35 cellular contexts compared by ENCODE assay signal in the genomic region with DNA sequence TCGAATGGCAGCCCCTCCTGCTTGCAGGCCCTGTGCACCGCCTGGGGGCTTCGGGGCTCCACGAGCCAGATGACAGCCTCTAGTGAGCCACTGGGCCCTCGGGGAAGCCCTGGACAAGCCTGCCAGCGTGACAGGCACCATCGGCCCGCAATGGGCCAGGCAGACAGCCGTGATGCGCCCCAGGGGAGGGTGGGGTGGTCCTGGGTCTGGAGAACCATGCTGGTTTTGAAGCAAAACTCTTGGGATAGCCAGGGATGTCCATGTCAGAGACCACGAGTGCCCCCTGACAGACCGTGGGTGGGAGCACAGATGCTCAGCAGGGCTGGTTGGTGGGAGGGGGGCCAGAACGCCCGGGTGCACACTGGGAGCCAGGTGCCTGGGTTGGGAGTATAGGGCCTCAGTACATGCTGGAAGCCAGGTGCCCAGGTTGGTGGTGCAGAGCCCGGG.
"Had no signal": no experiment of that assay in that cellular context is flagged by ENCODE, and none has a peak within 500 bp of the region (broad histone marks: within the 10 kb centered on the region; RNA-seq: fewer than 3 reads in every experiment).

No MANE protein-coding gene starts in this region.

- DNase-seq: activated B cell treated with CpG ODN at 0.5 μM for 24 hours; activated CD4-positive, alpha-beta memory T cell treated with anti-CD3 and anti-CD28 coated beads for 36 hours; activated CD4-positive, alpha-beta T cell treated with anti-CD3 and anti-CD28 coated beads for 36 hours; activated CD4-positive, alpha-beta T cell treated with anti-CD3 and anti-CD28 coated beads, Interleukin-2, amount 10 ng/mL, durations not matched to agents 24 days and 14 days; activated CD4-positive, CD25-positive, alpha-beta regulatory T cell treated with anti-CD3 and anti-CD28 coated beads, Interleukin-2, amount 50 U/mL, for 72 hours; activated CD8-positive, alpha-beta memory T cell treated with anti-CD3 and anti-CD28 coated beads, Interleukin-2, amount 10 ng/mL, durations not matched to agents 7 days and 5 days; activated CD8-positive, alpha-beta memory T cell treated with anti-CD3 and anti-CD28 coated beads, Interleukin-2, amount 50 U/mL, for 4 hours; activated CD8-positive, alpha-beta T cell treated with anti-CD3 and anti-CD28 coated beads, Interleukin-2, amount 10 ng/mL, durations not matched to agents 7 days and 5 days; activated effector memory CD4-positive, alpha-beta T cell treated with anti-CD3 and anti-CD28 coated beads, Interleukin-2, amount 50 U/mL, for 16 hours; activated naive CD4-positive, alpha-beta T cell treated with anti-CD3 and anti-CD28 coated beads for 36 hours; activated naive CD8-positive, alpha-beta T cell treated with anti-CD3 and anti-CD28 coated beads for 36 hours; activated naive CD8-positive, alpha-beta T cell treated with anti-CD3 and anti-CD28 coated beads, Interleukin-2, amount 50 U/mL, for 24 hours; activated T-cell treated with anti-CD3 and anti-CD28 coated beads, Interleukin-2, amount 50 U/mL, for 1 hour; activated T-cell treated with anti-CD3 and anti-CD28 coated beads, Interleukin-2, amount 50 U/mL, for 48 hours; adrenal gland; amygdala; aorta; body of pancreas; caudate nucleus; cerebellar nuclear complex; colonic mucosa; effector CD8-positive, alpha-beta T cell; foreskin fibroblast; heart left ventricle; T-helper 1 cell; T-helper 17 cell; T1000; WERI-Rb-1 had no signal

- H3K36me3 Mint-ChIP-seq: activated CD4-positive, alpha-beta memory T cell treated with anti-CD3 and anti-CD28 coated beads for 36 hours; activated naive CD4-positive, alpha-beta T cell treated with anti-CD3 and anti-CD28 coated beads, Interleukin-2, amount 50 U/mL, for 24 hours had no signal

- ATAC-seq: activated CD4-positive, alpha-beta T cell treated with anti-CD3 and anti-CD28 coated beads for 36 hours; activated CD8-positive, alpha-beta memory T cell treated with anti-CD3 and anti-CD28 coated beads, Interleukin-2, amount 10 ng/mL, durations not matched to agents 7 days and 5 days; activated CD8-positive, alpha-beta T cell treated with anti-CD3 and anti-CD28 coated beads, Interleukin-2, amount 10 ng/mL, durations not matched to agents 7 days and 5 days; activated naive CD8-positive, alpha-beta T cell treated with anti-CD3 and anti-CD28 coated beads, Interleukin-2, amount 50 U/mL, for 24 hours; body of pancreas; heart left ventricle; T-helper 17 cell had no signal

- H3K27me3 Mint-ChIP-seq: activated B cell treated with CpG ODN at 0.5 μM for 24 hours; activated CD4-positive, alpha-beta memory T cell treated with anti-CD3 and anti-CD28 coated beads for 36 hours; activated CD4-positive, alpha-beta T cell treated with anti-CD3 and anti-CD28 coated beads for 36 hours; activated CD4-positive, alpha-beta T cell treated with anti-CD3 and anti-CD28 coated beads, Interleukin-2, amount 10 ng/mL, durations not matched to agents 24 days and 14 days; activated CD8-positive, alpha-beta memory T cell treated with anti-CD3 and anti-CD28 coated beads, Interleukin-2, amount 10 ng/mL, durations not matched to agents 7 days and 5 days; activated naive CD4-positive, alpha-beta T cell treated with anti-CD3 and anti-CD28 coated beads, Interleukin-2, amount 50 U/mL, for 24 hours; activated naive CD8-positive, alpha-beta T cell treated with anti-CD3 and anti-CD28 coated beads for 36 hours; activated naive CD8-positive, alpha-beta T cell treated with anti-CD3 and anti-CD28 coated beads, Interleukin-2, amount 50 U/mL, for 24 hours; T-helper 17 cell had no signal

- H3K4me3 ChIP-seq: adrenal gland, body of pancreas, colonic mucosa, heart left ventricle had no signal

- H3K27ac Mint-ChIP-seq: activated B cell treated with CpG ODN at 0.5 μM for 24 hours; activated CD4-positive, alpha-beta memory T cell treated with anti-CD3 and anti-CD28 coated beads for 36 hours; activated CD4-positive, alpha-beta T cell treated with anti-CD3 and anti-CD28 coated beads for 36 hours; activated CD4-positive, alpha-beta T cell treated with anti-CD3 and anti-CD28 coated beads, Interleukin-2, amount 10 ng/mL, durations not matched to agents 24 days and 14 days; activated CD8-positive, alpha-beta memory T cell treated with anti-CD3 and anti-CD28 coated beads, Interleukin-2, amount 10 ng/mL, durations not matched to agents 7 days and 5 days; activated CD8-positive, alpha-beta T cell treated with anti-CD3 and anti-CD28 coated beads, Interleukin-2, amount 10 ng/mL, durations not matched to agents 7 days and 5 days; activated naive CD4-positive, alpha-beta T cell treated with anti-CD3 and anti-CD28 coated beads for 36 hours; activated naive CD4-positive, alpha-beta T cell treated with anti-CD3 and anti-CD28 coated beads, Interleukin-2, amount 50 U/mL, for 24 hours; activated naive CD8-positive, alpha-beta T cell treated with anti-CD3 and anti-CD28 coated beads for 36 hours; activated naive CD8-positive, alpha-beta T cell treated with anti-CD3 and anti-CD28 coated beads, Interleukin-2, amount 50 U/mL, for 24 hours; activated T-helper 1 cell treated with anti-CD3 and anti-CD28 coated beads, Interleukin-12 subunit alpha, Interleukin-12 subunit beta, Interleukin-2, Interleukin-4 antibody, amounts not matched to agents 30 ng/mL and 10 ng/mL and 1 ng/mL, durations not matched to agents 14 hours and 24 hours and 36 hours; activated T-helper 2 cell treated with anti-CD3 and anti-CD28 coated beads, Interferon-gamma antibody, Interleukin-2, Interleukin-4, amounts not matched to agents 10 μg/mL and 5 μg/mL and 100 μg/mL, durations not matched to agents 14 hours and 24 hours and 36 hours; T-helper 2 cell treated with Interferon-gamma antibody and Interleukin-4, amounts not matched to agents 5 μg/mL and 100 μg/mL, for 36 hours had no signal

- H3K4me1 Mint-ChIP-seq: activated CD4-positive, alpha-beta T cell treated with anti-CD3 and anti-CD28 coated beads, Interleukin-2, amount 10 ng/mL, durations not matched to agents 24 days and 14 days; activated CD8-positive, alpha-beta memory T cell treated with anti-CD3 and anti-CD28 coated beads, Interleukin-2, amount 10 ng/mL, durations not matched to agents 7 days and 5 days; activated naive CD8-positive, alpha-beta T cell treated with anti-CD3 and anti-CD28 coated beads, Interleukin-2, amount 50 U/mL, for 24 hours had no signal

- H3K4me1 ChIP-seq: adrenal gland, body of pancreas, colonic mucosa, heart left ventricle had no signal

- FAIRE-seq: endometrium, endothelial cell of umbilical vein, frontal cortex had no signal

- H3K4me3 Mint-ChIP-seq: activated B cell treated with CpG ODN at 0.5 μM for 24 hours; activated CD4-positive, alpha-beta memory T cell treated with anti-CD3 and anti-CD28 coated beads for 36 hours; activated CD4-positive, alpha-beta T cell treated with anti-CD3 and anti-CD28 coated beads for 36 hours; activated CD4-positive, alpha-beta T cell treated with anti-CD3 and anti-CD28 coated beads, Interleukin-2, amount 10 ng/mL, durations not matched to agents 24 days and 14 days; activated CD8-positive, alpha-beta memory T cell treated with anti-CD3 and anti-CD28 coated beads, Interleukin-2, amount 10 ng/mL, durations not matched to agents 7 days and 5 days; activated CD8-positive, alpha-beta T cell treated with anti-CD3 and anti-CD28 coated beads, Interleukin-2, amount 10 ng/mL, durations not matched to agents 7 days and 5 days; activated naive CD4-positive, alpha-beta T cell treated with anti-CD3 and anti-CD28 coated beads for 36 hours; activated naive CD4-positive, alpha-beta T cell treated with anti-CD3 and anti-CD28 coated beads, Interleukin-2, amount 50 U/mL, for 24 hours; activated naive CD8-positive, alpha-beta T cell treated with anti-CD3 and anti-CD28 coated beads for 36 hours; activated naive CD8-positive, alpha-beta T cell treated with anti-CD3 and anti-CD28 coated beads, Interleukin-2, amount 50 U/mL, for 24 hours; activated T-helper 1 cell treated with anti-CD3 and anti-CD28 coated beads, Interleukin-12 subunit alpha, Interleukin-12 subunit beta, Interleukin-2, Interleukin-4 antibody, amounts not matched to agents 30 ng/mL and 10 ng/mL and 1 ng/mL, durations not matched to agents 14 hours and 24 hours and 36 hours; T-helper 17 cell; T-helper 2 cell treated with Interferon-gamma antibody and Interleukin-4, amounts not matched to agents 5 μg/mL and 100 μg/mL, for 36 hours had no signal

- H3K9me3 Mint-ChIP-seq: activated B cell treated with CpG ODN at 0.5 μM for 24 hours; activated CD4-positive, alpha-beta T cell treated with anti-CD3 and anti-CD28 coated beads, Interleukin-2, amount 10 ng/mL, durations not matched to agents 24 days and 14 days; activated naive CD4-positive, alpha-beta T cell treated with anti-CD3 and anti-CD28 coated beads, Interleukin-2, amount 50 U/mL, for 24 hours; activated naive CD8-positive, alpha-beta T cell treated with anti-CD3 and anti-CD28 coated beads, Interleukin-2, amount 50 U/mL, for 24 hours had no signal

- H3K9me3 ChIP-seq: adrenal gland, body of pancreas, colonic mucosa, heart left ventricle had no signal

- H3K36me3 ChIP-seq: adrenal gland, colonic mucosa, heart left ventricle, WERI-Rb-1 had no signal

- H3K27me3 ChIP-seq: adrenal gland, body of pancreas, colonic mucosa, heart left ventricle had no signal
